ENCODE assay signal across 1 cellular context in the genomic region with DNA sequence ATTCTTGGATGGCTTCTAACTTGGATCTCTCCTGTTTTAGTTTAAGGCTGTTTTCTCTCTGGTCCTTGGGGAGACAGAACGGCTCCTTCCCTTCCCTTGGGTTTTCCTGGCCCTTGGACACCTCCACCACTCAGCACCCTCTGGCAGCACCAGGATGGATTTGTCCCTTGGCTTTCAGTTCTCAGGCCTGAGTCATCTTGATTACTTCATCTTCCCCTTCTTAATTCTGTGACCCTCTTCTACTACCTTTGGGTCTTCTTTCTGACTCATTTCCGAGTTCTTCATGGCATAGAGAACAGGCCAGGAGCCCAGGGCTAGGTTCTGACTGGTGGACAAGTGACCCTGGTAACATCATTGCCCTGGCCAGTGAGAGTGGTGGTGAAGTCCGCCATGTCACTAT.
A peak's percentile ranks its signal among the peaks of the same experiment; 100 is the strongest.
TF ChIP-seq lines count a peak whose summit lies in the region.

No MANE protein-coding gene starts in this region.

TF ChIP-seq in IMR-90, 13 proteins besides CTCF, POLR2A, EP300 and RAD21:
- TF ChIP-seq SMC3 (IDR thresholded peaks at IDR 0.05; ENCODE audit: low read depth, low read length) = no peak
- TF ChIP-seq FOS (IDR thresholded peaks at IDR 0.05; ENCODE audit: low read depth, low read length) = peak; percentile 36; the same call in 1 of the 2 replicates
- TF ChIP-seq ELK1 (IDR thresholded peaks at IDR 0.05; ENCODE audit: borderline replicate concordance, low read depth, low read length) = no peak
- peak; percentile 71 for TF ChIP-seq CEBPB (IDR thresholded peaks at IDR 0.05; ENCODE audit: low read depth, low read length)
